Comparison of ENCODE assay signal across 19 cellular contexts in the genomic region with DNA sequence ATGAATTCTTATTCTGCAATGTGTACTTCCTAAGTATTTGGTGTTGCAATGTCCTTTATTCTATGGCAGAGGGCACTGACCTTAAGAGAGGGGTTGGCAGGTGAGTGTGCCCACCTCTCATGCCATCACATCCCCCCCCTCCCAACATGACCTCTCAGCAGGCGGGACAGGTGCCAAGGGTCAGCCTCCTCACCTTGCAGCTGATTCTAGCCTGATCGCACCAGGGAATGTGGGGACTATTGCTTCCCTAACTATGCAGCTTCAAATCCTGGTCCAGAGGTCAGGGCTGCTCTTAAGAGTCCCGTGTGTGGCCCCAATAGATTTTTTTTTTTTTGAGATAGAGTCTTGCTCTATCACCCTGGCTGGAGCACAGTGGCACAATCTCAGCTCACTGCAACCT. TPM values are rescaled to one million over a fixed set of nuclear protein-coding genes. Genes with fewer than 3 reads are reported as not detected.
DNase-seq lines count a peak whose midpoint lies in the region; ATAC-seq and TF ChIP-seq lines count a peak whose summit lies in the region.
"Had no signal": no experiment of that assay in that cellular context is flagged by ENCODE, and none has a peak within 500 bp of the region (broad histone marks: within the 10 kb centered on the region; RNA-seq: fewer than 3 reads in every experiment).

No MANE protein-coding gene starts in this region.

- H3K4me3 ChIP-seq in coronary artery: no peak overlapping the region
- H3K4me3 ChIP-seq in testis: no peak overlapping the region
- no peak overlapping the region for H3K4me3 ChIP-seq in suprapubic skin
- H3K4me3 ChIP-seq: GM23338 had no signal

- H3K9me3 Mint-ChIP-seq in osteocyte (ENCODE audit: unreplicated experiment): no peaks in the 10 kb centered on the region
- H3K9me3 Mint-ChIP-seq in activated naive CD4-positive, alpha-beta T cell treated with anti-CD3 and anti-CD28 coated beads, Interleukin-2, amount 50 U/mL, for 72 hours: no peaks in the 10 kb centered on the region
- H3K9me3 Mint-ChIP-seq: CD4-positive, alpha-beta memory T cell; GM23338; HFFc6 had no signal

- H3K4me1 ChIP-seq in testis (no peaks in the 10 kb centered on the region), suprapubic skin (no peaks in the 10 kb centered on the region)

- WGBS in testis, 2 donors: 90 to 98% methylated on average over 3 of the region's 3 CpGs
- WGBS in suprapubic skin: 93% methylated on average over 3 of the region's 3 CpGs

- H3K4me1 Mint-ChIP-seq in osteocyte (ENCODE audit: unreplicated experiment): peaks cover 9% of the 10 kb centered on the region

- TF ChIP-seq CTCF in RWPE1 (conservative IDR thresholded peaks at IDR 0.05; ENCODE audit: low read depth) (no peak), coronary artery (IDR thresholded peaks at IDR 0.05) (no peak), osteocyte (IDR thresholded peaks at IDR 0.05) (no peak), testis (IDR thresholded peaks at IDR 0.05) (no peak), suprapubic skin (IDR thresholded peaks at IDR 0.05) (no peak)

- no peak overlapping the region for H3K27ac Mint-ChIP-seq in osteocyte (ENCODE audit: unreplicated experiment)
- no peak overlapping the region for H3K27ac Mint-ChIP-seq in activated naive CD4-positive, alpha-beta T cell treated with anti-CD3 and anti-CD28 coated beads, Interleukin-2, amount 50 U/mL, for 72 hours
- H3K27ac Mint-ChIP-seq: CD4-positive, alpha-beta memory T cell; GM23338; HFFc6 had no signal

- POLR2A ChIA-PET in RWPE1 (lab: Yijun Ruan, JAX; ENCODE audit: low non-redundant PET): interaction anchor here (0.7 kb wide), 1 partner anchor 1446 kb away, joined by 3 read pairs; no protein-coding TSS in a partner anchor

- no peaks in the 10 kb centered on the region for H3K27me3 ChIP-seq in testis
- no peaks in the 10 kb centered on the region for H3K27me3 ChIP-seq in suprapubic skin

- H3K4me3 Mint-ChIP-seq in osteocyte (ENCODE audit: unreplicated experiment): no peak overlapping the region
- H3K4me3 Mint-ChIP-seq: CD4-positive, alpha-beta memory T cell; GM23338; HFFc6 had no signal

- CTCF ChIA-PET in RWPE1 (lab: Yijun Ruan, JAX): interaction anchor here (0.6 kb wide), 1 partner anchor 18 kb away, joined by 4 read pairs; no protein-coding TSS in a partner anchor

- intact Hi-C loops in testis (cut with DNase I; ENCODE audit: low total_unique reads): no loop called here

- TF ChIP-seq POLR2A in testis (IDR thresholded peaks at IDR 0.05) (no peak), suprapubic skin (IDR thresholded peaks at IDR 0.05) (no peak)

- H3K36me3 Mint-ChIP-seq in osteocyte (ENCODE audit: unreplicated experiment): peaks cover 14% of the 10 kb centered on the region
- peaks cover 79 to 80% of the 10 kb centered on the region in 2 donors for H3K36me3 Mint-ChIP-seq in activated naive CD4-positive, alpha-beta T cell treated with anti-CD3 and anti-CD28 coated beads, Interleukin-2, amount 50 U/mL, for 72 hours
- H3K36me3 Mint-ChIP-seq: CD4-positive, alpha-beta memory T cell had no signal

- H3K36me3 ChIP-seq in testis (ENCODE audit: low read depth, missing control alignments) (no peaks in the 10 kb centered on the region), suprapubic skin (no peaks in the 10 kb centered on the region)

- no peak for TF ChIP-seq EP300 in suprapubic skin (IDR thresholded peaks at IDR 0.05)

- H3K9me3 ChIP-seq in testis: no peaks in the 10 kb centered on the region
- H3K9me3 ChIP-seq in suprapubic skin: no peaks in the 10 kb centered on the region

- H3K27ac ChIP-seq in RWPE1 (peak overlapping the region; percentile 13; the same call in 1 of the 2 replicates), coronary artery (no peak overlapping the region), testis (no peak overlapping the region), suprapubic skin (no peak overlapping the region)
- H3K27ac ChIP-seq: C4-2B had no signal

- DNase-seq in RWPE1 (ENCODE audit: low spot score): no peak
- DNase-seq in coronary artery (ENCODE audit: low spot score): peak; percentile 50
- peak; percentile 40 for DNase-seq in osteocyte (ENCODE audit: extremely low spot score, unreplicated experiment)
- DNase-seq in testis: peak; percentile 3
- DNase-seq in amniotic stem cell (lab: John Stamatoyannopoulos, UW): no peak
- DNase-seq in suprapubic skin (ENCODE audit: low spot score in 2 of 2): no peak
- no peak for DNase-seq in activated naive CD4-positive, alpha-beta T cell treated with anti-CD3 and anti-CD28 coated beads, Interleukin-2, amount 50 U/mL, for 72 hours (ENCODE audit: low spot score in 2 of 2)
- DNase-seq: AML-193; Calu3; CD4-positive, alpha-beta memory T cell; DMS79 treated with DMSO at 0.1 percent for 48 hours; GF-D8; H7; HFFc6 had no signal

- ATAC-seq in HG03432 (IDR thresholded peaks at IDR 0.05; ENCODE audit: unreplicated experiment): no peak
- ATAC-seq in activated naive CD4-positive, alpha-beta T cell treated with anti-CD3 and anti-CD28 coated beads, Interleukin-2, amount 50 U/mL, for 72 hours: no peak
- ATAC-seq: GM23338, HCT116, HepG2 had no signal

- H3K27me3 Mint-ChIP-seq in osteocyte (ENCODE audit: unreplicated experiment): no peaks in the 10 kb centered on the region
- H3K27me3 Mint-ChIP-seq: CD4-positive, alpha-beta memory T cell had no signal

RNA-seq across cellular contexts. Expression of a gene that starts 9.5 kb away (rescaled TPM):
- total RNA-seq in osteocyte (7.7 and 7.9 TPM in 2 replicates), testis (10 to 100 TPM; 10.2 to 13.9 TPM), suprapubic skin (1 to 10 TPM; 1.7 to 7.1 (median 3.9) TPM)
- 30.2 TPM for polyA plus RNA-seq in testis (ENCODE audit: insufficient read depth, low read depth, low replicate concordance)
- total RNA-seq in activated naive CD4-positive, alpha-beta T cell treated with anti-CD3 and anti-CD28 coated beads, Interleukin-2, amount 50 U/mL, for 72 hours: 100 to 1,000 TPM in 1 of 2 donors, 10 to 100 TPM in 1; 77.3 to 195 TPM
- polyA plus RNA-seq: CD4-positive, alpha-beta memory T cell had no signal

Comparison
In these comparisons a context has a peak if more than half of its experiments do, and no peak if none do; other contexts are left out.
1. DNase-seq: peak in coronary artery (single experiment), osteocyte (single experiment) and testis (single experiment); none in RWPE1 (single experiment), amniotic stem cell (single experiment), suprapubic skin (0 of 2) and activated naive CD4-positive, alpha-beta T cell treated with anti-CD3 and anti-CD28 coated beads, Interleukin-2, amount 50 U/mL, for 72 hours (0 of 2).